ENCODE assay signal across 18 cellular contexts in genomic region chr1:225597926-225598575, GRCh38. TPM values are rescaled to one million over a fixed set of nuclear protein-coding genes. Genes with fewer than 3 reads are reported as not detected.
DNase-seq lines count a peak whose midpoint lies in the region; TF ChIP-seq lines count a peak whose summit lies in the region.
"Had no signal": no experiment of that assay in that cellular context is flagged by ENCODE, and none has a peak within 500 bp of the region (broad histone marks: within the 10 kb centered on the region; RNA-seq: fewer than 3 reads in every experiment).

No MANE protein-coding gene starts in this region.

- H3K36me3 Mint-ChIP-seq in progenitor cell of endocrine pancreas (ENCODE audit: insufficient read depth): peaks cover 17% of the 10 kb centered on the region
- H3K36me3 Mint-ChIP-seq: activated naive CD4-positive, alpha-beta T cell treated with anti-CD3 and anti-CD28 coated beads, Interleukin-2, amount 10 ng/mL, durations not matched to agents 7 days and 5 days; CD14-positive monocyte had no signal

- TF ChIP-seq CTCF in RWPE1 (conservative IDR thresholded peaks at IDR 0.05; ENCODE audit: low read depth) (no peak), fibroblast of lung (conservative IDR thresholded peaks at IDR 0.05 in 1 of 2, IDR thresholded peaks at IDR 0.05 in 1 of 2; ENCODE audit: low read depth in 1 of 2, low read length in 2 of 2) (no peak), progenitor cell of endocrine pancreas (IDR thresholded peaks at IDR 0.05; ENCODE audit: unreplicated experiment) (no peak)

- peaks cover 14% of the 10 kb centered on the region for H3K9me3 Mint-ChIP-seq in progenitor cell of endocrine pancreas (ENCODE audit: low read depth)
- H3K9me3 Mint-ChIP-seq: activated naive CD4-positive, alpha-beta T cell treated with anti-CD3 and anti-CD28 coated beads, Interleukin-2, amount 10 ng/mL, durations not matched to agents 7 days and 5 days had no signal

- H3K27me3 ChIP-seq in GM23248 (replicated peaks; ENCODE audit: insufficient read depth) (no peaks in the 10 kb centered on the region), fibroblast of lung (ENCODE audit: control insufficient read depth, insufficient read depth, low read length) (no peaks in the 10 kb centered on the region)
- H3K27me3 ChIP-seq: stomach had no signal

- CTCF ChIA-PET in RWPE1 (lab: Yijun Ruan, JAX): no interaction called here

- H3K27ac Mint-ChIP-seq in progenitor cell of endocrine pancreas: peak overlapping the region; percentile 60
- H3K27ac Mint-ChIP-seq: activated naive CD4-positive, alpha-beta T cell treated with anti-CD3 and anti-CD28 coated beads, Interleukin-2, amount 10 ng/mL, durations not matched to agents 7 days and 5 days; CD14-positive monocyte; T-helper 17 cell had no signal

- H3K9ac ChIP-seq in GM23248 (no peak overlapping the region), fibroblast of lung (ENCODE audit: insufficient read depth, low read length) (no peak overlapping the region)

- no peak overlapping the region for H3K4me3 ChIP-seq in GM23248
- H3K4me3 ChIP-seq in fibroblast of lung (replicated peaks in 1 of 4; ENCODE audit: control extremely low read depth in 1 of 4, insufficient read depth in 1 of 4, low read depth in 3 of 4, low read length in 4 of 4): no peak overlapping the region
- H3K4me3 ChIP-seq: GM12878, stomach had no signal

- peaks cover 19% of the 10 kb centered on the region for H3K4me1 Mint-ChIP-seq in progenitor cell of endocrine pancreas (ENCODE audit: low read depth)
- H3K4me1 Mint-ChIP-seq: activated naive CD4-positive, alpha-beta T cell treated with anti-CD3 and anti-CD28 coated beads, Interleukin-2, amount 10 ng/mL, durations not matched to agents 7 days and 5 days; CD14-positive monocyte; T-helper 17 cell had no signal

- H3K4me1 ChIP-seq in GM23248 (ENCODE audit: insufficient read depth) (peaks cover 27% of the 10 kb centered on the region), fibroblast of lung (ENCODE audit: control insufficient read depth, extremely low read depth, insufficient read depth, low read length) (peaks cover 4% of the 10 kb centered on the region)

- DNase-seq in GM23248 (peak; percentile 51), RWPE1 (ENCODE audit: low spot score) (peak; percentile 41), fibroblast of lung (ENCODE audit: low read depth in 2 of 2) (peak; percentile 61 to 77), progenitor cell of endocrine pancreas (ENCODE audit: low spot score, unreplicated experiment) (no peak), NCI-H2171 treated with DMSO at 0.1 percent for 48 hours (lab: John Stamatoyannopoulos, UW) (no peak), middle frontal gyrus (ENCODE audit: extremely low spot score, low spot score) (no peak)
- no peak for DNase-seq in stimulated activated CD4-positive, alpha-beta T cell treated with anti-CD3 and anti-CD28 coated beads, Interleukin-4, amount 100 ng/mL, for 4 hours
- DNase-seq: activated CD4-positive, CD25-positive, alpha-beta regulatory T cell treated with anti-CD3 and anti-CD28 coated beads, Interleukin-2, amount 50 U/mL, for 72 hours; activated CD8-positive, alpha-beta memory T cell treated with anti-CD3 and anti-CD28 coated beads, Interleukin-2, amount 50 U/mL, for 4 hours; activated naive CD4-positive, alpha-beta T cell treated with anti-CD3 and anti-CD28 coated beads, Interleukin-2, amount 10 ng/mL, durations not matched to agents 7 days and 5 days; DND-41; NCI-H2081; NCI-H82; posterior cingulate gyrus; stomach; T-helper 17 cell had no signal

- H3K27me3 Mint-ChIP-seq in progenitor cell of endocrine pancreas: no peaks in the 10 kb centered on the region
- H3K27me3 Mint-ChIP-seq: activated naive CD4-positive, alpha-beta T cell treated with anti-CD3 and anti-CD28 coated beads, Interleukin-2, amount 10 ng/mL, durations not matched to agents 7 days and 5 days had no signal

- peaks cover 20% of the 10 kb centered on the region; the same call in 1 of the 2 replicates for H3F3A ChIP-seq in GM23248 (ENCODE audit: insufficient read depth)

- no peaks in the 10 kb centered on the region for H3K9me3 ChIP-seq in GM23248 (ENCODE audit: low read depth)
- no peaks in the 10 kb centered on the region for H3K9me3 ChIP-seq in fibroblast of lung (ENCODE audit: control insufficient read depth, insufficient read depth, low read depth, low read length)
- H3K9me3 ChIP-seq: stomach had no signal

- H3K79me2 ChIP-seq in GM23248 (ENCODE audit: insufficient read depth) (peaks cover 100% of the 10 kb centered on the region), fibroblast of lung (ENCODE audit: control insufficient read depth, insufficient read depth, low read length) (peaks cover 42% of the 10 kb centered on the region)

- H4K20me1 ChIP-seq in GM23248 (ENCODE audit: insufficient read depth) (peaks cover 13% of the 10 kb centered on the region), fibroblast of lung (ENCODE audit: control insufficient read depth, extremely low read depth, insufficient read depth, low read length) (no peaks in the 10 kb centered on the region)

- 94 to 98% methylated on average over 2 of the region's 2 CpGs for WGBS in GM23248 (ENCODE audit: low coverage in 1 of 2, low lambda C conversion rate in 2 of 2, missing lambda C conversion rate in 2 of 2), 2 experiments

- H3K4me2 ChIP-seq in GM23248 (ENCODE audit: unreplicated experiment): no peak overlapping the region
- no peak overlapping the region for H3K4me2 ChIP-seq in fibroblast of lung (ENCODE audit: extremely low read depth, insufficient read depth, low read length)

- H3K4me3 Mint-ChIP-seq in progenitor cell of endocrine pancreas (ENCODE audit: low read depth): no peak overlapping the region
- H3K4me3 Mint-ChIP-seq: activated naive CD4-positive, alpha-beta T cell treated with anti-CD3 and anti-CD28 coated beads, Interleukin-2, amount 10 ng/mL, durations not matched to agents 7 days and 5 days; CD14-positive monocyte; T-helper 17 cell had no signal

- H3K27ac ChIP-seq in GM23248 (no peak overlapping the region), RWPE1 (no peak overlapping the region), fibroblast of lung (ENCODE audit: insufficient read depth, low read length) (no peak overlapping the region)

- POLR2A ChIA-PET in RWPE1 (lab: Yijun Ruan, JAX; ENCODE audit: low non-redundant PET): interaction anchor here (0.7 kb wide), 1 partner anchor 56 kb away, joined by 4 read pairs; no protein-coding TSS in a partner anchor

- H3K36me3 ChIP-seq in GM23248 (ENCODE audit: low read depth) (0 out of 2 replicates have a peak, but pooled peaks cover 4% of the 10 kb centered on the region), fibroblast of lung (ENCODE audit: control insufficient read depth, insufficient read depth, low read length) (no peaks in the 10 kb centered on the region)

- in situ Hi-C loops in GM23248 (cut with MboI): no loop called here

- H3K9me2 ChIP-seq in GM23248 (ENCODE audit: insufficient read depth): no peaks in the 10 kb centered on the region

- H2AFZ ChIP-seq in GM23248 (no peak overlapping the region), fibroblast of lung (ENCODE audit: low read length) (no peak overlapping the region)

RNA-seq across cellular contexts. Expression of gene ENAH, which starts 54.9 kb away (rescaled TPM):
- 113 and 125 TPM in 2 replicates for total RNA-seq in GM23248 (2014; rRNA removed; shearing (Covaris generic))
- polyA plus RNA-seq in GM23248 (2016; fragmentation: Nextera tagmentation; extraction: Ambion mirVana) (35.5 and 40.1 TPM in 2 replicates), fibroblast of lung (153 and 210 TPM in 2 replicates)
- total RNA-seq in fibroblast of lung (85.0 and 93.7 TPM in 2 replicates), progenitor cell of endocrine pancreas (213 and 217 TPM in 2 replicates)
- 103 and 145 TPM in 2 replicates for polyA plus RNA-seq in fibroblast of lung (2012)
- 31.8 and 38.8 TPM in 2 replicates for polyA minus RNA-seq in fibroblast of lung (ENCODE audit: low replicate concordance)
- polyA plus RNA-seq: CD14-positive monocyte had no signal

Comparison
In these comparisons a context has a peak if more than half of its experiments do, and no peak if none do; other contexts are left out.
1. DNase-seq: peak in GM23248 (single experiment), RWPE1 (single experiment) and fibroblast of lung (2 of 2); none in progenitor cell of endocrine pancreas (single experiment), NCI-H2171 treated with DMSO at 0.1 percent for 48 hours (single experiment), middle frontal gyrus (single experiment) and stimulated activated CD4-positive, alpha-beta T cell treated with anti-CD3 and anti-CD28 coated beads, Interleukin-4, amount 100 ng/mL, for 4 hours (0 of 2).